23 cellular contexts compared by ENCODE assay signal in genomic region chr7:139592801-139593461, GRCh38.
"Had no signal": no experiment of that assay in that cellular context is flagged by ENCODE, and none has a peak within 500 bp of the region (broad histone marks: within the 10 kb centered on the region; RNA-seq: fewer than 3 reads in every experiment).

No MANE protein-coding gene starts in this region.

- H3K9ac ChIP-seq: SK-N-SH had no signal

- FAIRE-seq: HTR-8/SVneo, RCC 7860 had no signal

- H3K4me2 ChIP-seq: SK-N-SH had no signal

- H3K9me3 ChIP-seq: MG63, SK-N-SH had no signal

- H3K27ac ChIP-seq: HL-60 had no signal

- H3K4me3 ChIP-seq: MG63 had no signal

- DNase-seq: Karpas-422, KG1, MG63, NCI-H1092, NCI-H1105 treated with DMSO at 0.1 percent for 48 hours, NCI-H1417 treated with DMSO at 0.1 percent for 48 hours, NCI-H146, NCI-H1694 treated with DMSO at 0.1 percent for 48 hours, NCI-H1930, NCI-H2081, NCI-H2107, NCI-H226, NCI-H446, NCI-H510A, NCI-H524 treated with DMSO at 0.1 percent for 48 hours, NCI-H69, NCI-H774, RPMI8226, SHP77, SK-N-SH had no signal

- H3K27me3 ChIP-seq: MG63 had no signal
